In the genomic region with DNA sequence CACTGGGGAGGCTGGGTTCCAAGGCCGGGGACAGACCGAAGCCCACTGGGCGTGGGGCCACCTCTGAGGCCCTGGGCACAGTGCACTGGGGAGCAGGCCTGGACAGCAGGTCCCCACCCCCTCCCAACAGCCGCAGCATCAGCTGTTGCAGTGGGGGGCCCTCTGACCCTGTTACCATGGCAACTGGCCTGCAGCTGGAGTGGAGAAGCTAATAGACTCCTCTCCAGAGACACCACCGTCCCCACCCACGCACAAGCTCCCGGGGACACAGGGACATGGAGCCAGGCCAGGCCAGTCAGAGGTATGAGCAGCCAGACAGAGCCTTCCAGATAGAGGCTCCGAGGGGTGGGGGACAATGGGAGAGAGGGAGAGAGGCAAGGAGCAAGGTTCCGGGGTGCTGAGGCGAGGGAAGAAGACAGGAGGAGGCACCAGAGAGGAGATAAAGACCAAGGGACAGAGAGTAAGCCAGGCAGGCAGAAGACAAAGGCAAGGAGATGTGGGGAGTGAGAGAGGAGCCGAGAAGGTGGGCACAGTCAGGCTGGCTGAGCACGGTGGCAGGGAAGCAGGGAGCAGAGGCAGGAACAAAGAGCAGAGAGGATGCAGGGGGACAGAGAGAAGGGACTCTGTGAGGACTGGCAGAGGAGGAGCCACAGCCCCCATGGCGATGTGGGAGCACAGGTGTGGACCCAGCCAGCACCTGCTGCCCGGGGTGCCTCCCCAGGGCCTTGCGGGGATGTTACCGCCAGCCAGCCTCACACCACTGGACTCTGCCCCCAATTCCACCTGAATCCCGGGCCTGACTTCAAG, we compare ENCODE assay signal across 16 cellular contexts. TPM values are rescaled to one million over a fixed set of nuclear protein-coding genes. Genes with fewer than 3 reads are reported as not detected.
A peak's percentile ranks its signal among the peaks of the same experiment; 100 is the strongest.
DNase-seq lines count a peak whose midpoint lies in the region; ATAC-seq and TF ChIP-seq lines count a peak whose summit lies in the region.
"Had no signal": no experiment of that assay in that cellular context is flagged by ENCODE, and none has a peak within 500 bp of the region (broad histone marks: within the 10 kb centered on the region; RNA-seq: fewer than 3 reads in every experiment).

No MANE protein-coding gene starts in this region.

- H2BK120ac ChIP-seq in H9 (ENCODE audit: low read depth, low read length, poor library complexity, severe bottlenecking): no peak overlapping the region

- H3K9ac ChIP-seq in H9 (ENCODE audit: extremely low read depth, insufficient read length, low read length) (no peak overlapping the region), neural progenitor cell (no peak overlapping the region)

- no peak overlapping the region for H4K91ac ChIP-seq in H9 (ENCODE audit: insufficient read length, low read depth, low read length)

- DNase-seq in H9 (no peak), NCI-H2227 treated with DMSO at 0.1 percent for 48 hours (lab: John Stamatoyannopoulos, UW) (peak; percentile 59), glutamatergic neuron (peak; percentile 58), neural progenitor cell (ENCODE audit: low spot score) (peak; percentile 78), 8988T (no peak), NCI-H524 treated with DMSO at 0.1 percent for 48 hours (lab: John Stamatoyannopoulos, UW) (no peak)
- DNase-seq: erythroblast; GOT3; natural killer cell; NCI-H510A treated with DMSO at 0.1 percent for 48 hours; stimulated activated naive B cell treated with anti-CD40 and anti-IgM and Interleukin-4, amounts not matched to agents 10 μg/mL and 1 μg/mL and 100 μg/mL, for 72 hours had no signal

- H3K4me2 ChIP-seq in H9 (ENCODE audit: insufficient read depth, insufficient read length, low read length) (no peak overlapping the region), neural progenitor cell (peak overlapping the region; percentile 70)

- no peak overlapping the region for H3K23ac ChIP-seq in H9 (ENCODE audit: insufficient read length, low read depth, low read length)

- H3K9me3 Mint-ChIP-seq in H9 (no peaks in the 10 kb centered on the region), glutamatergic neuron (ENCODE audit: unreplicated experiment) (peaks cover 25% of the 10 kb centered on the region), neural progenitor cell (no peaks in the 10 kb centered on the region)
- H3K9me3 Mint-ChIP-seq: natural killer cell; stimulated activated naive B cell treated with anti-CD40 and anti-IgM and Interleukin-4, amounts not matched to agents 10 μg/mL and 1 μg/mL and 100 μg/mL, for 72 hours had no signal

- H4K20me1 ChIP-seq in H9 (ENCODE audit: control insufficient read depth, insufficient read depth, insufficient read length) (no peaks in the 10 kb centered on the region), neural progenitor cell (ENCODE audit: low read depth) (peaks cover 13% of the 10 kb centered on the region)

- WGBS in H9 (ENCODE audit: extremely low coverage, insufficient read length, low lambda C conversion rate): no CpG with 5 or more reads among the region's 17 CpGs

- H3K4me1 ChIP-seq in H9 (ENCODE audit: insufficient read depth, low read length): peaks cover 5% of the 10 kb centered on the region; the same call in 1 of the 2 replicates
- peaks cover 58% of the 10 kb centered on the region for H3K4me1 ChIP-seq in neural progenitor cell

- no peaks in the 10 kb centered on the region for H3K79me2 ChIP-seq in H9 (ENCODE audit: insufficient read depth, low read length)
- no peaks in the 10 kb centered on the region for H3K79me2 ChIP-seq in neural progenitor cell (ENCODE audit: low read depth)

- H3K27me3 Mint-ChIP-seq in H9 (ENCODE audit: low read depth): peaks cover 48% of the 10 kb centered on the region
- peaks cover 15% of the 10 kb centered on the region for H3K27me3 Mint-ChIP-seq in glutamatergic neuron (ENCODE audit: unreplicated experiment)
- peaks cover 13% of the 10 kb centered on the region for H3K27me3 Mint-ChIP-seq in neural progenitor cell (ENCODE audit: insufficient read depth, low read depth)

- H3K14ac ChIP-seq in H9 (ENCODE audit: insufficient read depth, low read length): no peak overlapping the region

- peaks cover 3% of the 10 kb centered on the region for H3K23me2 ChIP-seq in H9 (ENCODE audit: insufficient read length, low read depth, low read length, poor library complexity, severe bottlenecking)

- no peak overlapping the region for H2BK20ac ChIP-seq in H9 (ENCODE audit: low read depth, low read length, poor library complexity, severe bottlenecking)

- H3K27ac Mint-ChIP-seq in H9 (peak overlapping the region in 2 of 3 experiments; percentile 30 to 63; a peak in 3 of 7 replicates), glutamatergic neuron (ENCODE audit: unreplicated experiment) (peak overlapping the region; percentile 99), neural progenitor cell (peak overlapping the region; percentile 92)
- H3K27ac Mint-ChIP-seq: CD14-positive monocyte; natural killer cell; stimulated activated naive B cell treated with anti-CD40 and anti-IgM and Interleukin-4, amounts not matched to agents 10 μg/mL and 1 μg/mL and 100 μg/mL, for 72 hours had no signal

- no peak overlapping the region for H3K27ac ChIP-seq in H9 (ENCODE audit: insufficient read length, low read depth, low read length)
- H3K27ac ChIP-seq in neural progenitor cell: no peak overlapping the region
- H3K27ac ChIP-seq: SJSA1 had no signal

- H2AK5ac ChIP-seq in H9 (ENCODE audit: insufficient read length, low read length): no peak overlapping the region

- H3K36me3 ChIP-seq in neural progenitor cell: no peaks in the 10 kb centered on the region
- H3K36me3 ChIP-seq: SJSA1 had no signal

- peaks cover 21% of the 10 kb centered on the region for H3F3A ChIP-seq in neural progenitor cell (ENCODE audit: low read depth)

- no peak overlapping the region for H4K5ac ChIP-seq in H9 (ENCODE audit: insufficient read length, low read depth, low read length)

- peaks cover 0 to 3% (median 0%) of the 10 kb centered on the region in 3 experiments; a peak in 3 of 7 replicates for H3K36me3 Mint-ChIP-seq in H9 (ENCODE audit: insufficient read depth in 1 of 3, low read depth in 3 of 3)
- H3K36me3 Mint-ChIP-seq in glutamatergic neuron (ENCODE audit: unreplicated experiment): peaks cover 5% of the 10 kb centered on the region
- H3K36me3 Mint-ChIP-seq in neural progenitor cell: peaks cover 2% of the 10 kb centered on the region
- H3K36me3 Mint-ChIP-seq: natural killer cell; stimulated activated naive B cell treated with anti-CD40 and anti-IgM and Interleukin-4, amounts not matched to agents 10 μg/mL and 1 μg/mL and 100 μg/mL, for 72 hours had no signal

- peak overlapping the region; percentile 15 for H3K18ac ChIP-seq in H9 (ENCODE audit: insufficient read length, low read depth, low read length)

- H3K79me1 ChIP-seq in H9 (ENCODE audit: insufficient read depth, low read depth, low read length, poor library complexity, severe bottlenecking): no peaks in the 10 kb centered on the region

- H3K4me3 Mint-ChIP-seq in H9: no peak overlapping the region; a peak in 1 of 5 replicates
- H3K4me3 Mint-ChIP-seq in glutamatergic neuron (ENCODE audit: unreplicated experiment): peak overlapping the region; percentile 86
- H3K4me3 Mint-ChIP-seq in neural progenitor cell: peak overlapping the region; percentile 54
- H3K4me3 Mint-ChIP-seq: stimulated activated naive B cell treated with anti-CD40 and anti-IgM and Interleukin-4, amounts not matched to agents 10 μg/mL and 1 μg/mL and 100 μg/mL, for 72 hours had no signal

- no peak overlapping the region for H2BK5ac ChIP-seq in H9 (ENCODE audit: insufficient read length, low read length)

- ATAC-seq in HG02884 (IDR thresholded peaks at IDR 0.05; ENCODE audit: unreplicated experiment) (no peak), HG03469 (IDR thresholded peaks at IDR 0.05; ENCODE audit: unreplicated experiment) (no peak)
- ATAC-seq: activated CD4-positive, CD25-positive, alpha-beta regulatory T cell treated with anti-CD3 and anti-CD28 coated beads, Interleukin-2, amount 50 U/mL, for 24 hours; natural killer cell; stimulated activated naive B cell treated with anti-CD40 and anti-IgM and Interleukin-4, amounts not matched to agents 10 μg/mL and 1 μg/mL and 100 μg/mL, for 72 hours had no signal

- H2BK12ac ChIP-seq in H9 (ENCODE audit: insufficient read length, low read depth, low read length): no peak overlapping the region

- H3K9me3 ChIP-seq in H9 (ENCODE audit: control insufficient read depth, low read depth, low read length): no peaks in the 10 kb centered on the region
- H3K9me3 ChIP-seq in neural progenitor cell (ENCODE audit: low read depth): no peaks in the 10 kb centered on the region

- no peak overlapping the region for H2BK15ac ChIP-seq in H9 (ENCODE audit: low read depth, low read length)

- peaks cover 35 to 59% of the 10 kb centered on the region in 2 experiments for H3K4me1 Mint-ChIP-seq in H9
- H3K4me1 Mint-ChIP-seq in glutamatergic neuron (ENCODE audit: low read depth, unreplicated experiment): peaks cover 50% of the 10 kb centered on the region
- H3K4me1 Mint-ChIP-seq in neural progenitor cell: peaks cover 44% of the 10 kb centered on the region

- no peak for TF ChIP-seq CTCF in H9 (conservative IDR thresholded peaks at IDR 0.05)
- TF ChIP-seq CTCF in glutamatergic neuron (IDR thresholded peaks at IDR 0.05; ENCODE audit: partially characterized antibody, unreplicated experiment): no peak
- TF ChIP-seq CTCF in neural progenitor cell (IDR thresholded peaks at IDR 0.05): no peak

- no peak overlapping the region for H3K56ac ChIP-seq in H9 (ENCODE audit: insufficient read length, low read depth, low read length)

- H4K8ac ChIP-seq in H9 (replicated peaks; ENCODE audit: insufficient read length, low read depth, low read length): no peak overlapping the region

- H3K27me3 ChIP-seq in H9 (ENCODE audit: insufficient read depth, low read length) (no peaks in the 10 kb centered on the region), neural progenitor cell (peaks cover 34% of the 10 kb centered on the region)

- no peak overlapping the region for H3T11ph ChIP-seq in H9 (ENCODE audit: low read length)

- H2AFZ ChIP-seq in H9 (ENCODE audit: low read length) (no peak overlapping the region), neural progenitor cell (replicated peaks) (no peak overlapping the region)

- H3K4ac ChIP-seq in H9 (ENCODE audit: low read depth, low read length): no peak overlapping the region

- no peak overlapping the region for H3K4me3 ChIP-seq in neural progenitor cell
- H3K4me3 ChIP-seq: SJSA1 had no signal

RNA-seq across cellular contexts. Expression of a gene that starts 6.7 kb away (rescaled TPM):
- total RNA-seq in H9 (2021): 4.3 and 4.5 TPM in 2 replicates
- total RNA-seq in glutamatergic neuron (ENCODE audit: unreplicated experiment): 73.7 TPM
- 2.6 and 11.1 TPM in 2 replicates for total RNA-seq in neural progenitor cell (ENCODE audit: low replicate concordance)
- total RNA-seq: SJSA1 had no signal

RNA-seq across cellular contexts. Expression of a gene that starts 19.4 kb away (rescaled TPM):
- total RNA-seq in H9 (2021): 4.5 and 4.7 TPM in 2 replicates
- total RNA-seq in glutamatergic neuron (ENCODE audit: unreplicated experiment): 0.86 TPM
- 1.3 and 11.0 TPM in 2 replicates for total RNA-seq in neural progenitor cell (ENCODE audit: low replicate concordance)
- total RNA-seq: SJSA1 had no signal

RNA-seq across cellular contexts. Expression of a gene that starts 52.8 kb away (rescaled TPM):
- total RNA-seq in H9 (2021): 1.5 and 2.0 TPM in 2 replicates
- total RNA-seq in glutamatergic neuron (ENCODE audit: unreplicated experiment): 9.4 TPM
- 0.43 and 1.8 TPM in 2 replicates for total RNA-seq in neural progenitor cell (ENCODE audit: low replicate concordance)
- total RNA-seq: SJSA1 had no signal

RNA-seq across cellular contexts. Expression of a gene that starts 56.8 kb away (rescaled TPM):
- 22.1 and 23.9 TPM in 2 replicates for total RNA-seq in H9 (2021)
- total RNA-seq in glutamatergic neuron (ENCODE audit: unreplicated experiment): 57.1 TPM
- total RNA-seq in neural progenitor cell (ENCODE audit: low replicate concordance): 7.9 and 19.9 TPM in 2 replicates

Comparison
In these comparisons a context has a peak if more than half of its experiments do, and no peak if none do; other contexts are left out.
1. DNase-seq: peak in NCI-H2227 treated with DMSO at 0.1 percent for 48 hours (single experiment), glutamatergic neuron (single experiment) and neural progenitor cell (single experiment); none in H9 (single experiment), 8988T (single experiment) and NCI-H524 treated with DMSO at 0.1 percent for 48 hours (single experiment).
2. H3K27ac Mint-ChIP-seq: peak in every context shown above with its lines; median percentile 99 in glutamatergic neuron; 92 in neural progenitor cell; 46 in H9.
3. H3K4me3 Mint-ChIP-seq: peak in glutamatergic neuron (single experiment) and neural progenitor cell (single experiment); none in H9 (0 of 2).